ENCODE assay signal across 25 cellular contexts in genomic region chr12:67241482-67241881, GRCh38. TPM values are rescaled to one million over a fixed set of nuclear protein-coding genes. Genes with fewer than 3 reads are reported as not detected.
A peak's percentile ranks its signal among the peaks of the same experiment; 100 is the strongest.
DNase-seq lines count a peak whose midpoint lies in the region; ATAC-seq and TF ChIP-seq lines count a peak whose summit lies in the region.
"Had no signal": no experiment of that assay in that cellular context is flagged by ENCODE, and none has a peak within 500 bp of the region (broad histone marks: within the 10 kb centered on the region; RNA-seq: fewer than 3 reads in every experiment).

No MANE protein-coding gene starts in this region.

- H3K36me3 Mint-ChIP-seq in activated CD8-positive, alpha-beta T cell treated with anti-CD3 and anti-CD28 coated beads for 36 hours (ENCODE audit: low read depth), result no peaks in the 10 kb centered on the region

- H3K36me3 ChIP-seq in HEK293 (ENCODE audit: control insufficient read depth in 2 of 2, insufficient read depth in 1 of 2, low read length in 2 of 2) (no peaks in the 10 kb centered on the region), adipocyte (ENCODE audit: control insufficient read depth, insufficient read depth, low read length, severe bottlenecking) (no peaks in the 10 kb centered on the region)
- H3K36me3 ChIP-seq: adrenal gland had no signal

- no peaks in the 10 kb centered on the region for H3K4me1 ChIP-seq in HEK293 (ENCODE audit: control insufficient read depth, insufficient read depth, low read length)
- H3K4me1 ChIP-seq in adipocyte (ENCODE audit: control insufficient read depth, insufficient read depth, low read length), result peaks cover 5% of the 10 kb centered on the region
- H3K4me1 ChIP-seq: adrenal gland, parathyroid adenoma had no signal

- no peak overlapping the region for H3K27ac ChIP-seq in HEK293 (ENCODE audit: extremely low read depth, low read depth, low read length)
- H3K27ac ChIP-seq: adrenal gland, hepatocyte, parathyroid adenoma had no signal

- H3K9me3 Mint-ChIP-seq in activated CD8-positive, alpha-beta T cell treated with anti-CD3 and anti-CD28 coated beads for 36 hours, result no peaks in the 10 kb centered on the region
- H3K9me3 Mint-ChIP-seq: activated B cell treated with CpG ODN at 0.5 μM for 24 hours; activated CD4-positive, alpha-beta memory T cell treated with anti-CD3 and anti-CD28 coated beads, Interleukin-2, amount 10 ng/mL, durations not matched to agents 7 days and 5 days had no signal

- no peak overlapping the region for H3K27ac Mint-ChIP-seq in activated CD8-positive, alpha-beta T cell treated with anti-CD3 and anti-CD28 coated beads for 36 hours
- H3K27ac Mint-ChIP-seq: activated B cell treated with CpG ODN at 0.5 μM for 24 hours; activated CD4-positive, alpha-beta memory T cell treated with anti-CD3 and anti-CD28 coated beads, Interleukin-2, amount 10 ng/mL, durations not matched to agents 7 days and 5 days had no signal

- TF ChIP-seq CTCF in HEK293 (tag by site-specific recombination; IDR thresholded peaks at IDR 0.05) (no peak), lower leg skin (IDR thresholded peaks at IDR 0.05) (no peak)
- TF ChIP-seq CTCF in activated CD8-positive, alpha-beta T cell treated with anti-CD3 and anti-CD28 coated beads for 36 hours (IDR thresholded peaks at IDR 0.05), result no peak

- CTCF ChIA-PET in HEK293 (lab: Yijun Ruan, JAX), result interaction anchor here (0.8 kb wide), 1 partner anchor 19 kb away, joined by 3 read pairs; no protein-coding TSS in a partner anchor
- CTCF ChIA-PET in activated CD8-positive, alpha-beta T cell treated with anti-CD3 and anti-CD28 coated beads for 36 hours (lab: Charles Lee), result no interaction called here

- TF ChIP-seq POLR2A in lower leg skin (IDR thresholded peaks at IDR 0.05), result no peak

- H3K4me3 Mint-ChIP-seq in activated CD8-positive, alpha-beta T cell treated with anti-CD3 and anti-CD28 coated beads for 36 hours, result no peak overlapping the region
- H3K4me3 Mint-ChIP-seq: activated B cell treated with CpG ODN at 0.5 μM for 24 hours; activated CD4-positive, alpha-beta memory T cell treated with anti-CD3 and anti-CD28 coated beads, Interleukin-2, amount 10 ng/mL, durations not matched to agents 7 days and 5 days had no signal

- H3K4me3 ChIP-seq in HEK293 (ENCODE audit: low read depth, low read length) (no peak overlapping the region), adipocyte (ENCODE audit: low read length) (no peak overlapping the region), lower leg skin (ENCODE audit: low read depth, poor library complexity, severe bottlenecking) (no peak overlapping the region)
- H3K4me3 ChIP-seq: adrenal gland, GM12878, hepatocyte, mucosa of descending colon had no signal

- H3K27me3 Mint-ChIP-seq in activated CD8-positive, alpha-beta T cell treated with anti-CD3 and anti-CD28 coated beads for 36 hours, result peaks cover 2% of the 10 kb centered on the region
- H3K27me3 Mint-ChIP-seq: activated CD4-positive, alpha-beta memory T cell treated with anti-CD3 and anti-CD28 coated beads, Interleukin-2, amount 10 ng/mL, durations not matched to agents 7 days and 5 days had no signal

- intact Hi-C loops in lower leg skin (cut with DNase I; ENCODE audit: low total_unique reads), result no loop called here
- intact Hi-C loops in activated CD8-positive, alpha-beta T cell treated with anti-CD3 and anti-CD28 coated beads for 36 hours (cut with micrococcal nuclease), result no loop called here

- ATAC-seq in activated CD8-positive, alpha-beta T cell treated with anti-CD3 and anti-CD28 coated beads for 36 hours, result no peak
- ATAC-seq: GM12878, left ventricle myocardium superior, mucosa of descending colon, sciatic nerve had no signal

- H3K4me1 Mint-ChIP-seq in activated CD8-positive, alpha-beta T cell treated with anti-CD3 and anti-CD28 coated beads for 36 hours (ENCODE audit: low read depth), result no peaks in the 10 kb centered on the region
- H3K4me1 Mint-ChIP-seq: activated B cell treated with CpG ODN at 0.5 μM for 24 hours; activated CD4-positive, alpha-beta memory T cell treated with anti-CD3 and anti-CD28 coated beads, Interleukin-2, amount 10 ng/mL, durations not matched to agents 7 days and 5 days had no signal

- 36 to 53% methylated on average over 3 of the region's 3 CpGs for WGBS in lower leg skin, 2 donors

- DNase-seq in AG08395 (ENCODE audit: low spot score), result peak; percentile 9
- peak; percentile 47 for DNase-seq in adipocyte (ENCODE audit: low read depth)
- DNase-seq in fibroblast of peridontal ligament (ENCODE audit: extremely low read depth), result peak; percentile 54
- no peak for DNase-seq in lower leg skin (ENCODE audit: low spot score in 2 of 2)
- DNase-seq in glomerular visceral epithelial cell (ENCODE audit: extremely low spot score), result no peak
- no peak for DNase-seq in activated CD8-positive, alpha-beta T cell treated with anti-CD3 and anti-CD28 coated beads for 36 hours
- DNase-seq in stimulated activated naive CD4-positive, alpha-beta T cell (lab: John Stamatoyannopoulos, UW), result no peak
- DNase-seq: activated B cell treated with CpG ODN at 0.5 μM for 24 hours; activated CD4-positive, alpha-beta memory T cell treated with anti-CD3 and anti-CD28 coated beads, Interleukin-2, amount 10 ng/mL, durations not matched to agents 7 days and 5 days; activated T-cell treated with anti-CD3 and anti-CD28 coated beads for 4 hours; adrenal gland; caudate nucleus; DMS 273 treated with DMSO at 0.1 percent for 48 hours; foreskin melanocyte; left ventricle myocardium superior; mucosa of descending colon; NCI-H1105; NCI-H2029 treated with DMSO at 0.1 percent for 48 hours; NCI-H446 treated with DMSO at 0.1 percent for 48 hours; T1000 had no signal

- POLR2A ChIA-PET in HEK293 (lab: Yijun Ruan, JAX), result no interaction called here
- POLR2A ChIA-PET in activated CD8-positive, alpha-beta T cell treated with anti-CD3 and anti-CD28 coated beads for 36 hours (lab: Charles Lee), result no interaction called here

- no peaks in the 10 kb centered on the region for H3K27me3 ChIP-seq in adipocyte (replicated peaks; ENCODE audit: control insufficient read depth, insufficient read depth, low read length)
- H3K27me3 ChIP-seq: adrenal gland, hepatocyte had no signal

- H3K9me3 ChIP-seq in HEK293 (ENCODE audit: control insufficient read depth, insufficient read depth, low read depth, low read length) (no peaks in the 10 kb centered on the region), adipocyte (ENCODE audit: control insufficient read depth, low read length) (no peaks in the 10 kb centered on the region)
- H3K9me3 ChIP-seq: adrenal gland, mucosa of descending colon had no signal

- H3K9ac ChIP-seq in adipocyte (ENCODE audit: low read length), result no peak overlapping the region
- H3K9ac ChIP-seq: parathyroid adenoma had no signal

TF ChIP-seq in HEK293, 187 proteins besides CTCF, POLR2A, EP300 and RAD21:
- TF ChIP-seq PRDM1 (tag by site-specific recombination; IDR thresholded peaks at IDR 0.05) (peak; percentile 14; the same call in 1 of the 2 replicates), GLIS1 (tag by site-specific recombination; IDR thresholded peaks at IDR 0.05) (no peak), ZBTB48 (tag by site-specific recombination; IDR thresholded peaks at IDR 0.05) (no peak)

RNA-seq across cellular contexts. Expression of gene CAND1, which starts 27.7 kb away (rescaled TPM):
- total RNA-seq in lower leg skin, result 10 to 100 TPM; 46.2 to 75.5 (median 70.3) TPM
- 100 to 1,000 TPM; 216 to 221 TPM for total RNA-seq in activated CD8-positive, alpha-beta T cell treated with anti-CD3 and anti-CD28 coated beads for 36 hours

Comparison
In these comparisons a context has a peak if more than half of its experiments do, and no peak if none do; other contexts are left out.
1. DNase-seq: peak in AG08395 (single experiment), adipocyte (single experiment) and fibroblast of peridontal ligament (single experiment); none in lower leg skin (0 of 2), glomerular visceral epithelial cell (single experiment), activated CD8-positive, alpha-beta T cell treated with anti-CD3 and anti-CD28 coated beads for 36 hours (single experiment) and stimulated activated naive CD4-positive, alpha-beta T cell (0 of 6).